In genomic region chr2:70141754-70142589, GRCh38 we compare ENCODE assay signal across 1 cellular context.
TF ChIP-seq lines count a peak whose summit lies in the region.

No MANE protein-coding gene starts in this region.

TF ChIP-seq in K562, 482 proteins besides CTCF, POLR2A, EP300 and RAD21 (continued from another document and continues in another):
- TF ChIP-seq FOXP4 (CRISPR knock-in tag; IDR thresholded peaks at IDR 0.05; ENCODE audit: borderline replicate concordance) (no peak), ZNF23 (CRISPR knock-in tag; IDR thresholded peaks at IDR 0.05) (no peak), TCF7 (IDR thresholded peaks at IDR 0.05; ENCODE audit: borderline replicate concordance) (no peak), ZNF174 (CRISPR knock-in tag; IDR thresholded peaks at IDR 0.05) (no peak), ZBTB40 (IDR thresholded peaks at IDR 0.05) (0 out of 2 replicates have a peak, but pooled peaks have one; percentile 44), ZBTB40 (CRISPR knock-in tag; IDR thresholded peaks at IDR 0.05) (no peak), ZNF444 (CRISPR knock-in tag; IDR thresholded peaks at IDR 0.05) (no peak), ZNF398 (CRISPR knock-in tag; IDR thresholded peaks at IDR 0.05) (no peak), CBX5 (IDR thresholded peaks at IDR 0.05; ENCODE audit: borderline replicate concordance, low read depth) (no peak), NUFIP1 (IDR thresholded peaks at IDR 0.05; ENCODE audit: partially characterized antibody) (no peak), ZNF24 (IDR thresholded peaks at IDR 0.05) (no peak), CHAMP1 (IDR thresholded peaks at IDR 0.05) (peak; percentile 43; the same call in 1 of the 2 replicates), SMARCA4 (IDR thresholded peaks at IDR 0.05) (no peak), MXI1 (IDR thresholded peaks at IDR 0.05; ENCODE audit: low read depth, low read length) (no peak), FOXJ3 (CRISPR knock-in tag; IDR thresholded peaks at IDR 0.05) (no peak), PHB2 (IDR thresholded peaks at IDR 0.05; ENCODE audit: low read depth) (no peak), ZFP1 (CRISPR knock-in tag; IDR thresholded peaks at IDR 0.05) (0 out of 2 replicates have a peak, but pooled peaks have one; percentile 14), POLR3G (IDR thresholded peaks at IDR 0.05; ENCODE audit: extremely low read depth, insufficient read length, insufficient replicate concordance) (no peak), ZNF146 (CRISPR knock-in tag; IDR thresholded peaks at IDR 0.05; ENCODE audit: unreplicated experiment) (no peak), REST (CRISPR knock-in tag; IDR thresholded peaks at IDR 0.05; ENCODE audit: low read depth) (peak; percentile 31; the same call in 1 of the 2 replicates), HBP1 (CRISPR knock-in tag; IDR thresholded peaks at IDR 0.05) (no peak), BCL6 (CRISPR knock-in tag; IDR thresholded peaks at IDR 0.05) (no peak), ZNF395 (CRISPR knock-in tag; IDR thresholded peaks at IDR 0.05) (peak; percentile 91), TRIM25 (IDR thresholded peaks at IDR 0.05; ENCODE audit: borderline replicate concordance) (peak; percentile 31; the same call in 1 of the 2 replicates)
